Comparison of ENCODE assay signal across 10 cellular contexts in the genomic region with DNA sequence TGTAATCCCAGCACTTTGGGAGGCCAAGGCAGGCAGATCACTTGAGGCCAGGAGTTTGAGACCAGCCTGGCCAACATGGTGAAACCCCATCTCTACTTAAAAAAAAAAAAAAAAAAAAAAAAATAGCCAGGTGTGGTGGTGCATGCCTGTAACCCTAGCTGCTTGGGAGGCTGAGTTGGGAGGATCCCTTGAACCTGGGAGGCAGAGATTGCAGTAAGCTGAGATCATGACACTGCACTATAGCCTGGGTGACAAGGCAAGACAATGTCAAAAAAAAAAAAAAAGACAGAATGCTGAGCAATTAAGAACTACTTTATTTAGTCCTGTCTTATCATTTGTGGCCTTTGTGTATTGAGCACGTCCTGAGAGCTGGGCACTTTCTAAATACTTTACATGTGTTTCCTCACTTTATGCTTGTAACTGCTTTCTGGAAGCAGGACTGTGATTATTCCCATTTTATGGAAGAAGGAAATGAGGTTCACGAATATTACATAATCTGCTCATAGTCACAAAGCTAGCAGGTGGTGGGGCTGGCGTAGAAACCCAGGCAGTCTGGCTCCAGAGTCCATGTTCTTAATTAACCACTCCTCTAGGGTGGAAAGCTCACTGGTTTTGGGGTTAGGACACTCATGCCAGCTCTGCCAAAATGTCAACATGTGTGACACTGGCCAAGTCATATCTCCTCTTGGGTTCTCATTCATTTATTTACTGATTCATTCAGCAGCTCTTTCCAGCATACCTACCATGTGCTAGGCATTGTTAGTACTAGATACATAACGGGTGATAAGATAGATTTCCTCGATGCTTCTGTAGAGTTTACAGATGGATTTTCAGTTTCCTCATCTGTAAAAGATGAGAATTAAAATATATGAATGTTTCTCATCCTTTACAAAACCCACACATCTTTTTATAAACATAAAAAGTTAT. TPM values are rescaled to one million over a fixed set of nuclear protein-coding genes. Genes with fewer than 3 reads are reported as not detected.
DNase-seq lines count a peak whose midpoint lies in the region; ATAC-seq and TF ChIP-seq lines count a peak whose summit lies in the region.
"Had no signal": no experiment of that assay in that cellular context is flagged by ENCODE, and none has a peak within 500 bp of the region (broad histone marks: within the 10 kb centered on the region; RNA-seq: fewer than 3 reads in every experiment).

No MANE protein-coding gene starts in this region.

- ATAC-seq in Right ventricle myocardium inferior: peak; percentile 52
- ATAC-seq in GM23338: no peak
- no peak for ATAC-seq in activated CD8-positive, alpha-beta T cell treated with anti-CD3 and anti-CD28 coated beads for 36 hours
- no peak for ATAC-seq in natural killer cell

- H3K9me3 Mint-ChIP-seq in GM23338 (no peaks in the 10 kb centered on the region), natural killer cell (no peaks in the 10 kb centered on the region)
- no peaks in the 10 kb centered on the region for H3K9me3 Mint-ChIP-seq in activated CD8-positive, alpha-beta T cell treated with anti-CD3 and anti-CD28 coated beads for 36 hours
- H3K9me3 Mint-ChIP-seq: activated naive CD4-positive, alpha-beta T cell treated with anti-CD3 and anti-CD28 coated beads, Interleukin-2, amount 50 U/mL, for 72 hours had no signal

- H3K4me3 ChIP-seq in mesenchymal stem cell (ENCODE audit: insufficient read depth in 1 of 2, low read depth in 1 of 2, low read length in 2 of 2): peak overlapping the region in 1 of 2 experiments; percentile 2
- no peak overlapping the region for H3K4me3 ChIP-seq in GM23338

- H3K27me3 Mint-ChIP-seq in GM23338 (ENCODE audit: insufficient read depth, low read depth, poor library complexity) (peaks cover 2% of the 10 kb centered on the region), natural killer cell (ENCODE audit: low read depth in 2 of 2) (peaks cover 5 to 31% of the 10 kb centered on the region in 2 donors)
- H3K27me3 Mint-ChIP-seq in activated CD8-positive, alpha-beta T cell treated with anti-CD3 and anti-CD28 coated beads for 36 hours: peaks cover 8% of the 10 kb centered on the region

- no peak overlapping the region for H2AFZ ChIP-seq in mesenchymal stem cell (ENCODE audit: low read depth, low read length)
- no peak overlapping the region for H2AFZ ChIP-seq in GM23338

- no peak overlapping the region for H2BK15ac ChIP-seq in mesenchymal stem cell (ENCODE audit: low read depth, poor library complexity, severe bottlenecking)

- H3K27ac Mint-ChIP-seq in GM23338 (no peak overlapping the region), natural killer cell (no peak overlapping the region)
- H3K27ac Mint-ChIP-seq in activated CD8-positive, alpha-beta T cell treated with anti-CD3 and anti-CD28 coated beads for 36 hours: no peak overlapping the region
- H3K27ac Mint-ChIP-seq: activated naive CD4-positive, alpha-beta T cell treated with anti-CD3 and anti-CD28 coated beads, Interleukin-2, amount 50 U/mL, for 72 hours had no signal

- POLR2A ChIA-PET in activated CD8-positive, alpha-beta T cell treated with anti-CD3 and anti-CD28 coated beads for 36 hours (lab: Charles Lee): no interaction called here

- peak overlapping the region in 1 of 2 experiments; percentile 7 for H3K4ac ChIP-seq in mesenchymal stem cell (ENCODE audit: low read depth in 1 of 2, low read length in 2 of 2)

- no peak overlapping the region for H3K4me3 Mint-ChIP-seq in GM23338
- no peak overlapping the region for H3K4me3 Mint-ChIP-seq in activated CD8-positive, alpha-beta T cell treated with anti-CD3 and anti-CD28 coated beads for 36 hours
- H3K4me3 Mint-ChIP-seq in natural killer cell: no peak overlapping the region

- no peak overlapping the region for H2BK5ac ChIP-seq in mesenchymal stem cell (ENCODE audit: low read depth, low read length, poor library complexity, severe bottlenecking)

- 88% methylated on average over 2 of the region's 5 CpGs for WGBS in mesenchymal stem cell

- H3K4me1 Mint-ChIP-seq in GM23338 (peaks cover 19% of the 10 kb centered on the region), natural killer cell (no peaks in the 10 kb centered on the region)
- peaks cover 3% of the 10 kb centered on the region for H3K4me1 Mint-ChIP-seq in activated CD8-positive, alpha-beta T cell treated with anti-CD3 and anti-CD28 coated beads for 36 hours (ENCODE audit: low read depth)

- H4K8ac ChIP-seq in mesenchymal stem cell (ENCODE audit: low read length): no peak overlapping the region

- H3F3A ChIP-seq in GM23338 (replicated peaks; ENCODE audit: low read depth): no peaks in the 10 kb centered on the region

- no peak overlapping the region for H3K23ac ChIP-seq in mesenchymal stem cell (ENCODE audit: low read length in 2 of 2)

- peak overlapping the region; percentile 49 for H3K27ac ChIP-seq in mesenchymal stem cell (ENCODE audit: low read length, poor library complexity, severe bottlenecking)
- no peak overlapping the region for H3K27ac ChIP-seq in GM23338 (ENCODE audit: low read depth)

- H3K4me2 ChIP-seq in mesenchymal stem cell (ENCODE audit: low read length, poor library complexity, severe bottlenecking) (no peak overlapping the region), GM23338 (no peak overlapping the region)

- TF ChIP-seq CTCF in GM23338 (conservative IDR thresholded peaks at IDR 0.05; ENCODE audit: low read depth in 2 of 2) (no peak), natural killer cell (IDR thresholded peaks at IDR 0.05) (no peak)
- TF ChIP-seq CTCF in activated CD8-positive, alpha-beta T cell treated with anti-CD3 and anti-CD28 coated beads for 36 hours (IDR thresholded peaks at IDR 0.05): no peak

- H3K36me3 ChIP-seq in mesenchymal stem cell (ENCODE audit: control insufficient read depth in 1 of 2, insufficient read depth in 2 of 2, low read depth in 1 of 2, low read length in 2 of 2): peaks cover 0 to 32% of the 10 kb centered on the region in 2 experiments
- no peaks in the 10 kb centered on the region for H3K36me3 ChIP-seq in GM23338 (ENCODE audit: insufficient read depth)

- CTCF ChIA-PET in activated CD8-positive, alpha-beta T cell treated with anti-CD3 and anti-CD28 coated beads for 36 hours (lab: Charles Lee): no interaction called here

- H2BK12ac ChIP-seq in mesenchymal stem cell (ENCODE audit: low read length in 2 of 2): peak overlapping the region in 1 of 2 experiments; percentile 64

- no peaks in the 10 kb centered on the region for H3K79me2 ChIP-seq in GM23338 (replicated peaks; ENCODE audit: insufficient read depth)

- H3K18ac ChIP-seq in mesenchymal stem cell (ENCODE audit: low read depth in 1 of 2, low read length in 2 of 2): no peak overlapping the region

- no peak overlapping the region for H4K91ac ChIP-seq in mesenchymal stem cell (ENCODE audit: low read length)

- H2BK120ac ChIP-seq in mesenchymal stem cell (ENCODE audit: low read depth, low read length): no peak overlapping the region

- no peaks in the 10 kb centered on the region for H3K27me3 ChIP-seq in mesenchymal stem cell (ENCODE audit: control insufficient read depth in 1 of 2, insufficient read depth in 1 of 2, low read length in 2 of 2)
- no peaks in the 10 kb centered on the region for H3K27me3 ChIP-seq in GM23338 (ENCODE audit: insufficient read depth)

- peak overlapping the region; percentile 75 for H3K9ac ChIP-seq in mesenchymal stem cell (ENCODE audit: low read length)

- H3K9me3 ChIP-seq in mesenchymal stem cell (ENCODE audit: control insufficient read depth, low read length): no peaks in the 10 kb centered on the region

- H3K14ac ChIP-seq in mesenchymal stem cell (ENCODE audit: low read length in 2 of 2): no peak overlapping the region

- H2AK5ac ChIP-seq in mesenchymal stem cell (ENCODE audit: low read length, severe bottlenecking): peak overlapping the region; percentile 87

- DNase-seq in Right ventricle myocardium inferior (ENCODE audit: missing footprints) (no peak), cardiac septum (ENCODE audit: low spot score) (no peak), dermis blood vessel endothelial cell (peak; percentile 53), mesenchymal stem cell (no peak), HuH-7 (ENCODE audit: low spot score) (no peak), GM23338 (ENCODE audit: low spot score) (no peak), natural killer cell (no peak)
- DNase-seq in activated CD8-positive, alpha-beta T cell treated with anti-CD3 and anti-CD28 coated beads for 36 hours: no peak
- DNase-seq: activated CD4-positive, alpha-beta T cell treated with anti-CD3 and anti-CD28 coated beads, Interleukin-2, amount 50 U/mL, for 1 hour had no signal

- no peaks in the 10 kb centered on the region for H3K36me3 Mint-ChIP-seq in GM23338 (ENCODE audit: low read depth)
- H3K36me3 Mint-ChIP-seq in activated CD8-positive, alpha-beta T cell treated with anti-CD3 and anti-CD28 coated beads for 36 hours (ENCODE audit: low read depth): no peaks in the 10 kb centered on the region
- no peaks in the 10 kb centered on the region for H3K36me3 Mint-ChIP-seq in natural killer cell
- H3K36me3 Mint-ChIP-seq: activated naive CD4-positive, alpha-beta T cell treated with anti-CD3 and anti-CD28 coated beads, Interleukin-2, amount 50 U/mL, for 72 hours had no signal

- H4K20me1 ChIP-seq in GM23338 (replicated peaks; ENCODE audit: insufficient read depth): no peaks in the 10 kb centered on the region

- peaks cover 30% of the 10 kb centered on the region for H3K79me1 ChIP-seq in mesenchymal stem cell (replicated peaks; ENCODE audit: low read length, poor library complexity, severe bottlenecking)

- intact Hi-C loops in Right ventricle myocardium inferior (cut with DNase I): loop anchor here (5.0 kb wide), 1 partner anchor 58 kb away; a partner anchor contains a TSS
- intact Hi-C loops in cardiac septum (cut with DNase I): no loop called here
- intact Hi-C loops in activated CD8-positive, alpha-beta T cell treated with anti-CD3 and anti-CD28 coated beads for 36 hours (cut with micrococcal nuclease): no loop called here
- intact Hi-C loops in natural killer cell (cut with micrococcal nuclease): no loop called here

- H3K9me2 ChIP-seq in GM23338 (ENCODE audit: insufficient read depth): no peaks in the 10 kb centered on the region

- peaks cover 3% of the 10 kb centered on the region for H3K4me1 ChIP-seq in mesenchymal stem cell (ENCODE audit: control insufficient read depth, insufficient read depth, low read depth, low read length)
- peaks cover 11% of the 10 kb centered on the region; the same call in 1 of the 2 replicates for H3K4me1 ChIP-seq in GM23338 (ENCODE audit: insufficient read depth)

RNA-seq across cellular contexts. Expression of a gene that starts 57.7 kb away (rescaled TPM):
- total RNA-seq in Right ventricle myocardium inferior (34.4 TPM), cardiac septum (20.0 TPM), dermis blood vessel endothelial cell (6.5 and 11.1 TPM in 2 replicates), natural killer cell (1 to 10 TPM; 1.5 to 2.0 (median 1.8) TPM)
- polyA plus RNA-seq in mesenchymal stem cell (2013, experiment 1 of 2): 25.2 TPM
- 23.9 TPM for polyA plus RNA-seq in mesenchymal stem cell (2013, experiment 2 of 2)
- total RNA-seq in GM23338 (2014; rRNA removed; shearing (Covaris generic)): 1.7 and 1.8 TPM in 2 replicates
- 0.26 and 0.66 TPM in 2 replicates for polyA plus RNA-seq in GM23338 (2016; fragmentation: Nextera tagmentation; extraction: Ambion mirVana)
- total RNA-seq in activated CD8-positive, alpha-beta T cell treated with anti-CD3 and anti-CD28 coated beads for 36 hours: under 1 TPM; 0.31 to 0.45 TPM
